10 cellular contexts compared by ENCODE assay signal in genomic region chr5:55220433-55221185, GRCh38. TPM values are rescaled to one million over a fixed set of nuclear protein-coding genes. Genes with fewer than 3 reads are reported as not detected.
A peak's percentile ranks its signal among the peaks of the same experiment; 100 is the strongest.
DNase-seq lines count a peak whose midpoint lies in the region; TF ChIP-seq lines count a peak whose summit lies in the region.
"Had no signal": no experiment of that assay in that cellular context is flagged by ENCODE, and none has a peak within 500 bp of the region (broad histone marks: within the 10 kb centered on the region; RNA-seq: fewer than 3 reads in every experiment).

No MANE protein-coding gene starts in this region.

- H3K36me3 Mint-ChIP-seq in CD4-positive, alpha-beta memory T cell = no peaks in the 10 kb centered on the region
- peaks cover 2% of the 10 kb centered on the region for H3K36me3 Mint-ChIP-seq in neural crest cell (ENCODE audit: low read depth)

- H3K4me1 Mint-ChIP-seq in CD4-positive, alpha-beta memory T cell = peaks cover 9 to 32% (median 22%) of the 10 kb centered on the region in 4 donors
- peaks cover 20% of the 10 kb centered on the region for H3K4me1 Mint-ChIP-seq in neural crest cell

- H3K4me3 ChIP-seq in CD4-positive, alpha-beta memory T cell (ENCODE audit: low read length in 2 of 2) = peak overlapping the region in 1 of 2 donors; percentile 28
- H3K4me3 ChIP-seq in epithelial cell of proximal tubule (ENCODE audit: low read depth, low read length) = peak overlapping the region; percentile 53

- peaks cover 28% of the 10 kb centered on the region for H3K4me1 ChIP-seq in CD4-positive, alpha-beta memory T cell (ENCODE audit: insufficient read depth, low read length)

- no peak overlapping the region for H3K27ac ChIP-seq in CD4-positive, alpha-beta memory T cell (ENCODE audit: low read depth, low read length)

- TF ChIP-seq CTCF in epithelial cell of proximal tubule (conservative IDR thresholded peaks at IDR 0.05; ENCODE audit: low read depth, low read length) (peak; percentile 28), neural crest cell (conservative IDR thresholded peaks at IDR 0.05) (no peak)

- H3K27me3 ChIP-seq in CD4-positive, alpha-beta memory T cell (ENCODE audit: insufficient read depth, low read length) = peaks cover 57% of the 10 kb centered on the region

- peaks cover 0 to 4% (median 0%) of the 10 kb centered on the region in 8 donors for H3K9me3 Mint-ChIP-seq in CD4-positive, alpha-beta memory T cell
- no peaks in the 10 kb centered on the region for H3K9me3 Mint-ChIP-seq in neural crest cell

- H3K27ac Mint-ChIP-seq in CD4-positive, alpha-beta memory T cell = no peak overlapping the region
- H3K27ac Mint-ChIP-seq in neural crest cell (ENCODE audit: unreplicated experiment) = peak overlapping the region; percentile 57

- peak overlapping the region; percentile 15 to 76 (median 72) for H3K4me3 Mint-ChIP-seq in CD4-positive, alpha-beta memory T cell
- H3K4me3 Mint-ChIP-seq in neural crest cell = peak overlapping the region; percentile 85

- DNase-seq in CD4-positive, alpha-beta memory T cell = peak in 1 of 5 donors; percentile 15
- DNase-seq in OCI-M2 (lab: John Stamatoyannopoulos, UW; ENCODE audit: unreplicated experiment) (peak; percentile 4), epithelial cell of proximal tubule (ENCODE audit: low read depth) (no peak), neural crest cell (ENCODE audit: low read depth, low spot score) (peak; percentile 23), NCI-H1930 (lab: John Stamatoyannopoulos, UW) (no peak), DMS 273 (lab: John Stamatoyannopoulos, UW; ENCODE audit: unreplicated experiment) (no peak), A172 (ENCODE audit: low spot score) (no peak), NCI-H2171 treated with DMSO at 0.1 percent for 48 hours (lab: John Stamatoyannopoulos, UW) (no peak)
- DNase-seq: cerebellar nuclear complex, NCI-H1048 had no signal

- CTCF ChIA-PET in CD4-positive, alpha-beta memory T cell (lab: Charles Lee; ENCODE audit: partially characterized antibody) = interaction anchor here (0.6 kb wide), 1 partner anchor 1988 kb away, joined by 4 read pairs; no protein-coding TSS in a partner anchor

- H3K36me3 ChIP-seq in CD4-positive, alpha-beta memory T cell (ENCODE audit: insufficient read depth, low read length) = no peaks in the 10 kb centered on the region

- POLR2A ChIA-PET in CD4-positive, alpha-beta memory T cell (lab: Charles Lee; ENCODE audit: partially characterized antibody) = interaction anchor here (1.1 kb wide), 1 partner anchor 12 kb away, joined by 4 read pairs; no protein-coding TSS in a partner anchor

- peaks cover 55 to 60% of the 10 kb centered on the region in 2 donors for H3K27me3 Mint-ChIP-seq in CD4-positive, alpha-beta memory T cell
- H3K27me3 Mint-ChIP-seq in neural crest cell (ENCODE audit: low read depth) = peaks cover 89% of the 10 kb centered on the region

- intact Hi-C loops in CD4-positive, alpha-beta memory T cell (cut with micrococcal nuclease) = no loop called here

- no peaks in the 10 kb centered on the region for H3K9me3 ChIP-seq in CD4-positive, alpha-beta memory T cell (ENCODE audit: control insufficient read depth in 1 of 2, low read length in 2 of 2)

RNA-seq across cellular contexts. Expression of gene MCIDAS, which starts 6.5 kb away (rescaled TPM):
- total RNA-seq in CD4-positive, alpha-beta memory T cell = not detected
- polyA plus RNA-seq in CD4-positive, alpha-beta memory T cell = not detected
- total RNA-seq in epithelial cell of proximal tubule (0.06 and 0.22 TPM in 2 replicates), neural crest cell (not detected in 2 replicates)
- total RNA-seq in A172 (2014; rRNA removed; shearing (Covaris generic)) = 0.48 and 1.3 TPM in 2 replicates

RNA-seq across cellular contexts. Expression of gene CCNO, which starts 12.8 kb away (rescaled TPM):
- total RNA-seq in CD4-positive, alpha-beta memory T cell = not detected
- polyA plus RNA-seq in CD4-positive, alpha-beta memory T cell = not detected
- total RNA-seq in epithelial cell of proximal tubule (1.8 and 3.0 TPM in 2 replicates), neural crest cell (0.28 TPM in 1 of 2 replicates, not detected in the other)
- 4.1 and 4.9 TPM in 2 replicates for total RNA-seq in A172 (2014; rRNA removed; shearing (Covaris generic))

RNA-seq across cellular contexts. Expression of gene CDC20B, which starts 47.6 kb away (rescaled TPM):
- not detected for total RNA-seq in CD4-positive, alpha-beta memory T cell
- polyA plus RNA-seq in CD4-positive, alpha-beta memory T cell = not detected
- total RNA-seq in epithelial cell of proximal tubule (not detected in 2 replicates), neural crest cell (not detected in 2 replicates)
- total RNA-seq in A172 (2014; rRNA removed; shearing (Covaris generic)) = 0.07 TPM in 1 of 2 replicates, not detected in the other

Comparison
In these comparisons a context has a peak if more than half of its experiments do, and no peak if none do; other contexts are left out.
1. DNase-seq: peak in OCI-M2 (single experiment) and neural crest cell (single experiment); none in epithelial cell of proximal tubule (single experiment), NCI-H1930 (0 of 2), DMS 273 (single experiment), A172 (single experiment) and NCI-H2171 treated with DMSO at 0.1 percent for 48 hours (single experiment).